Comparison of ENCODE assay signal across 18 cellular contexts in genomic region chr21:15870819-15871218, GRCh38.
DNase-seq lines count a peak whose midpoint lies in the region; ATAC-seq and TF ChIP-seq lines count a peak whose summit lies in the region.
"Had no signal": no experiment of that assay in that cellular context is flagged by ENCODE, and none has a peak within 500 bp of the region (broad histone marks: within the 10 kb centered on the region; RNA-seq: fewer than 3 reads in every experiment).

No MANE protein-coding gene starts in this region.

- no peaks in the 10 kb centered on the region; the same call in 1 of the 2 replicates for H3F3A ChIP-seq in DOHH2 (ENCODE audit: control insufficient read depth, insufficient read depth)

- peak overlapping the region; percentile 35 for H3K4me3 ChIP-seq in DOHH2 (ENCODE audit: low read length)
- H3K4me3 ChIP-seq: left ventricle myocardium inferior, transverse colon had no signal

- no peaks in the 10 kb centered on the region for H3K79me2 ChIP-seq in DOHH2 (ENCODE audit: control insufficient read depth, low read length)

- no peaks in the 10 kb centered on the region for H3K9me3 Mint-ChIP-seq in chondrocyte (ENCODE audit: low read depth)
- no peaks in the 10 kb centered on the region for H3K9me3 Mint-ChIP-seq in glutamatergic neuron (ENCODE audit: unreplicated experiment)
- H3K9me3 Mint-ChIP-seq: activated naive CD8-positive, alpha-beta T cell treated with anti-CD3 and anti-CD28 coated beads for 36 hours; CD4-positive, alpha-beta T cell; stimulated activated effector memory CD8-positive, alpha-beta T cell treated with anti-CD3 and anti-CD28 coated beads, Interleukin-12 subunit alpha, Interleukin-12 subunit beta, amount 100 ng/mL, for 72 hours had no signal

- H3K4me1 ChIP-seq in DOHH2 (ENCODE audit: control insufficient read depth, low read length), result peaks cover 33% of the 10 kb centered on the region
- H3K4me1 ChIP-seq: left ventricle myocardium inferior had no signal

- ATAC-seq in GM19397 (IDR thresholded peaks at IDR 0.05; ENCODE audit: unreplicated experiment), result peak; percentile 75
- ATAC-seq in HG02885 (IDR thresholded peaks at IDR 0.05; ENCODE audit: poor library complexity, unreplicated experiment), result peak; percentile 68
- peak; percentile 53 for ATAC-seq in HG03520 (IDR thresholded peaks at IDR 0.05; ENCODE audit: unreplicated experiment)
- ATAC-seq: activated CD4-positive, alpha-beta T cell treated with anti-CD3 and anti-CD28 coated beads for 36 hours; stimulated activated effector memory CD8-positive, alpha-beta T cell treated with anti-CD3 and anti-CD28 coated beads, Interleukin-12 subunit alpha, Interleukin-12 subunit beta, amount 100 ng/mL, for 72 hours had no signal

- peak overlapping the region; percentile 54 for H3K4me2 ChIP-seq in DOHH2 (ENCODE audit: low read length)

- no peaks in the 10 kb centered on the region for H3K9me2 ChIP-seq in DOHH2 (replicated peaks; ENCODE audit: control insufficient read depth, low read length)

- H3K27me3 Mint-ChIP-seq in chondrocyte (ENCODE audit: low read depth) (no peaks in the 10 kb centered on the region), glutamatergic neuron (ENCODE audit: unreplicated experiment) (no peaks in the 10 kb centered on the region)
- H3K27me3 Mint-ChIP-seq: activated CD4-positive, alpha-beta T cell treated with anti-CD3 and anti-CD28 coated beads for 36 hours; activated naive CD8-positive, alpha-beta T cell treated with anti-CD3 and anti-CD28 coated beads for 36 hours; CD4-positive, alpha-beta T cell had no signal

- H3K36me3 Mint-ChIP-seq in chondrocyte (ENCODE audit: low read depth), result peaks cover 25% of the 10 kb centered on the region
- no peaks in the 10 kb centered on the region for H3K36me3 Mint-ChIP-seq in glutamatergic neuron (ENCODE audit: unreplicated experiment)

- no peaks in the 10 kb centered on the region for H4K20me1 ChIP-seq in DOHH2 (ENCODE audit: control insufficient read depth, insufficient read depth, low read depth, low read length)

- no peaks in the 10 kb centered on the region for H3K9me3 ChIP-seq in DOHH2 (ENCODE audit: control insufficient read depth, insufficient read depth, low read length)
- H3K9me3 ChIP-seq: left ventricle myocardium inferior, transverse colon had no signal

- H3K27me3 ChIP-seq in DOHH2 (ENCODE audit: control insufficient read depth, low read length), result no peaks in the 10 kb centered on the region
- H3K27me3 ChIP-seq: transverse colon had no signal

- no peak overlapping the region for H3K27ac Mint-ChIP-seq in chondrocyte (ENCODE audit: unreplicated experiment)
- H3K27ac Mint-ChIP-seq in glutamatergic neuron (ENCODE audit: unreplicated experiment), result no peak overlapping the region
- H3K27ac Mint-ChIP-seq: activated CD4-positive, alpha-beta T cell treated with anti-CD3 and anti-CD28 coated beads for 36 hours; activated naive CD8-positive, alpha-beta T cell treated with anti-CD3 and anti-CD28 coated beads for 36 hours; CD4-positive, alpha-beta T cell; stimulated activated effector memory CD8-positive, alpha-beta T cell treated with anti-CD3 and anti-CD28 coated beads, Interleukin-12 subunit alpha, Interleukin-12 subunit beta, amount 100 ng/mL, for 72 hours had no signal

- peaks cover 32% of the 10 kb centered on the region for H3K36me3 ChIP-seq in DOHH2 (ENCODE audit: control insufficient read depth, low read length)

- H3K4me1 Mint-ChIP-seq in chondrocyte (ENCODE audit: low read depth), result peaks cover 13% of the 10 kb centered on the region
- H3K4me1 Mint-ChIP-seq in glutamatergic neuron (ENCODE audit: low read depth, unreplicated experiment), result no peaks in the 10 kb centered on the region
- H3K4me1 Mint-ChIP-seq: activated CD4-positive, alpha-beta T cell treated with anti-CD3 and anti-CD28 coated beads for 36 hours; activated naive CD8-positive, alpha-beta T cell treated with anti-CD3 and anti-CD28 coated beads for 36 hours; stimulated activated effector memory CD8-positive, alpha-beta T cell treated with anti-CD3 and anti-CD28 coated beads, Interleukin-12 subunit alpha, Interleukin-12 subunit beta, amount 100 ng/mL, for 72 hours had no signal

- H3K4me3 Mint-ChIP-seq in chondrocyte (ENCODE audit: unreplicated experiment) (no peak overlapping the region), glutamatergic neuron (ENCODE audit: unreplicated experiment) (no peak overlapping the region)
- H3K4me3 Mint-ChIP-seq: activated CD4-positive, alpha-beta T cell treated with anti-CD3 and anti-CD28 coated beads for 36 hours; activated naive CD8-positive, alpha-beta T cell treated with anti-CD3 and anti-CD28 coated beads for 36 hours; CD4-positive, alpha-beta T cell; stimulated activated effector memory CD8-positive, alpha-beta T cell treated with anti-CD3 and anti-CD28 coated beads, Interleukin-12 subunit alpha, Interleukin-12 subunit beta, amount 100 ng/mL, for 72 hours had no signal

- H3K27ac ChIP-seq in DOHH2 (ENCODE audit: low read depth, low read length), result peak overlapping the region; percentile 54
- H3K27ac ChIP-seq: left ventricle myocardium inferior, transverse colon had no signal

- TF ChIP-seq CTCF in DOHH2 (IDR thresholded peaks at IDR 0.05; ENCODE audit: low read depth, low read length, poor library complexity, severe bottlenecking), result no peak
- TF ChIP-seq CTCF in chondrocyte (IDR thresholded peaks at IDR 0.05), result no peak
- TF ChIP-seq CTCF in glutamatergic neuron (IDR thresholded peaks at IDR 0.05; ENCODE audit: partially characterized antibody, unreplicated experiment), result no peak

- no peak for DNase-seq in kidney tubule cell (ENCODE audit: low spot score)
- no peak for DNase-seq in NCI-H1930 (lab: John Stamatoyannopoulos, UW)
- no peak for DNase-seq in chondrocyte (ENCODE audit: low spot score)
- no peak for DNase-seq in glutamatergic neuron
- DNase-seq: activated CD4-positive, alpha-beta T cell treated with anti-CD3 and anti-CD28 coated beads for 36 hours; activated naive CD8-positive, alpha-beta T cell treated with anti-CD3 and anti-CD28 coated beads for 36 hours; activated T-cell treated with anti-CD3 and anti-CD28 coated beads, Interleukin-2, amount 50 U/mL, for 1 hour; CD4-positive, alpha-beta T cell; effector memory CD4-positive, alpha-beta T cell; left ventricle myocardium inferior; NCI-H1436 treated with DMSO at 0.1 percent for 48 hours; NCI-H446; transverse colon had no signal
